Comparison of ENCODE assay signal across 25 cellular contexts in genomic region chr22:31443516-31443915, GRCh38.
"Had no signal": no experiment of that assay in that cellular context is flagged by ENCODE, and none has a peak within 500 bp of the region (broad histone marks: within the 10 kb centered on the region; RNA-seq: fewer than 3 reads in every experiment).

No MANE protein-coding gene starts in this region.

- H3K9me3 Mint-ChIP-seq: activated naive CD4-positive, alpha-beta T cell treated with anti-CD3 and anti-CD28 coated beads for 36 hours; activated naive CD8-positive, alpha-beta T cell treated with anti-CD3 and anti-CD28 coated beads for 36 hours; brain; memory B cell; natural killer cell; stimulated activated memory B cell treated with anti-CD40 and anti-IgM and Interleukin-4, amounts not matched to agents 10 μg/mL and 1 μg/mL and 100 μg/mL, for 72 hours; stimulated activated naive CD8-positive, alpha-beta T cell treated with anti-CD3 and anti-CD28 coated beads, Interleukin-15, amount 100 ng/mL, for 72 hours; WTC11 had no signal

- H3K4me1 ChIP-seq: ascending aorta, thyroid gland, upper lobe of right lung had no signal

- DNase-seq: activated CD4-positive, alpha-beta T cell treated with anti-CD3 and anti-CD28 coated beads, Interleukin-2, amount 50 U/mL, for 1 hour; activated CD8-positive, alpha-beta memory T cell treated with anti-CD3 and anti-CD28 coated beads, Interleukin-2, amount 10 ng/mL, durations not matched to agents 7 days and 5 days; activated CD8-positive, alpha-beta T cell treated with anti-CD3 and anti-CD28 coated beads, Interleukin-2, amount 10 ng/mL, durations not matched to agents 7 days and 5 days; activated effector memory CD4-positive, alpha-beta T cell treated with anti-CD3 and anti-CD28 coated beads, Interleukin-2, amount 50 U/mL, for 16 hours; activated naive CD4-positive, alpha-beta T cell treated with anti-CD3 and anti-CD28 coated beads for 36 hours; activated naive CD8-positive, alpha-beta T cell treated with anti-CD3 and anti-CD28 coated beads for 36 hours; caudate nucleus; foreskin melanocyte; islet precursor cell; natural killer cell; stimulated activated CD4-positive, alpha-beta T cell treated with anti-CD3 and anti-CD28 coated beads, Interleukin-4, amount 100 ng/mL, for 4 hours; stimulated activated CD8-positive, alpha-beta memory T cell treated with anti-CD3 and anti-CD28 coated beads, Interleukin-4, amount 100 ng/mL, for 48 hours; stimulated activated naive CD8-positive, alpha-beta T cell treated with anti-CD3 and anti-CD28 coated beads, Interleukin-15, amount 100 ng/mL, for 72 hours; T-helper 2 cell; thyroid gland; upper lobe of right lung had no signal

- H3K9me3 ChIP-seq: ascending aorta, esophagus muscularis mucosa, thyroid gland, upper lobe of right lung had no signal

- H3K4me3 Mint-ChIP-seq: activated CD8-positive, alpha-beta memory T cell treated with anti-CD3 and anti-CD28 coated beads, Interleukin-2, amount 10 ng/mL, durations not matched to agents 7 days and 5 days; activated CD8-positive, alpha-beta T cell treated with anti-CD3 and anti-CD28 coated beads, Interleukin-2, amount 10 ng/mL, durations not matched to agents 7 days and 5 days; activated naive CD4-positive, alpha-beta T cell treated with anti-CD3 and anti-CD28 coated beads for 36 hours; activated naive CD8-positive, alpha-beta T cell treated with anti-CD3 and anti-CD28 coated beads for 36 hours; brain; memory B cell; natural killer cell; stimulated activated memory B cell treated with anti-CD40 and anti-IgM and Interleukin-4, amounts not matched to agents 10 μg/mL and 1 μg/mL and 100 μg/mL, for 72 hours; stimulated activated naive CD8-positive, alpha-beta T cell treated with anti-CD3 and anti-CD28 coated beads, Interleukin-15, amount 100 ng/mL, for 72 hours; WTC11 had no signal

- H3K27me3 Mint-ChIP-seq: activated CD8-positive, alpha-beta memory T cell treated with anti-CD3 and anti-CD28 coated beads, Interleukin-2, amount 10 ng/mL, durations not matched to agents 7 days and 5 days; activated naive CD8-positive, alpha-beta T cell treated with anti-CD3 and anti-CD28 coated beads for 36 hours; brain; memory B cell; progenitor cell of endocrine pancreas; stimulated activated memory B cell treated with anti-CD40 and anti-IgM and Interleukin-4, amounts not matched to agents 10 μg/mL and 1 μg/mL and 100 μg/mL, for 72 hours; stimulated activated naive CD8-positive, alpha-beta T cell treated with anti-CD3 and anti-CD28 coated beads, Interleukin-15, amount 100 ng/mL, for 72 hours had no signal

- H3K4me3 ChIP-seq: ascending aorta, esophagus muscularis mucosa, skin epidermis, thyroid gland, upper lobe of right lung had no signal

- H3K27me3 ChIP-seq: ascending aorta, esophagus muscularis mucosa, thyroid gland, upper lobe of right lung had no signal

- H3K27ac ChIP-seq: ascending aorta, esophagus muscularis mucosa, skin epidermis, upper lobe of right lung had no signal

- ATAC-seq: activated CD8-positive, alpha-beta memory T cell treated with anti-CD3 and anti-CD28 coated beads, Interleukin-2, amount 10 ng/mL, durations not matched to agents 7 days and 5 days; activated CD8-positive, alpha-beta T cell treated with anti-CD3 and anti-CD28 coated beads, Interleukin-2, amount 10 ng/mL, durations not matched to agents 7 days and 5 days; natural killer cell; sciatic nerve; stimulated activated memory B cell treated with anti-CD40 and anti-IgM and Interleukin-4, amounts not matched to agents 10 μg/mL and 1 μg/mL and 100 μg/mL, for 72 hours; stimulated activated naive CD8-positive, alpha-beta T cell treated with anti-CD3 and anti-CD28 coated beads, Interleukin-15, amount 100 ng/mL, for 72 hours; upper lobe of right lung had no signal

- H3K27ac Mint-ChIP-seq: activated CD8-positive, alpha-beta memory T cell treated with anti-CD3 and anti-CD28 coated beads, Interleukin-2, amount 10 ng/mL, durations not matched to agents 7 days and 5 days; activated CD8-positive, alpha-beta T cell treated with anti-CD3 and anti-CD28 coated beads, Interleukin-2, amount 10 ng/mL, durations not matched to agents 7 days and 5 days; memory B cell; stimulated activated memory B cell treated with anti-CD40 and anti-IgM and Interleukin-4, amounts not matched to agents 10 μg/mL and 1 μg/mL and 100 μg/mL, for 72 hours had no signal

- H3K4me1 Mint-ChIP-seq: activated naive CD8-positive, alpha-beta T cell treated with anti-CD3 and anti-CD28 coated beads for 36 hours; brain; memory B cell; natural killer cell; stimulated activated memory B cell treated with anti-CD40 and anti-IgM and Interleukin-4, amounts not matched to agents 10 μg/mL and 1 μg/mL and 100 μg/mL, for 72 hours; stimulated activated naive CD8-positive, alpha-beta T cell treated with anti-CD3 and anti-CD28 coated beads, Interleukin-15, amount 100 ng/mL, for 72 hours; WTC11 had no signal
